In genomic region chr17:57485916-57486315, GRCh38 we compare ENCODE assay signal across 2 cellular contexts.
TF ChIP-seq lines count a peak whose summit lies in the region.

No MANE protein-coding gene starts in this region.

TF ChIP-seq in IMR-90, 13 proteins besides CTCF, POLR2A, EP300 and RAD21:
- TF ChIP-seq MAZ (IDR thresholded peaks at IDR 0.05; ENCODE audit: borderline replicate concordance, low read depth, low read length): no peak
- no peak for TF ChIP-seq USF2 (IDR thresholded peaks at IDR 0.05; ENCODE audit: low read depth, low read length)
- TF ChIP-seq NFE2L2 (IDR thresholded peaks at IDR 0.05; ENCODE audit: low read depth, low read length): no peak
- no peak for TF ChIP-seq RCOR1 (IDR thresholded peaks at IDR 0.05; ENCODE audit: insufficient replicate concordance, low read length)
- TF ChIP-seq RFX5 (IDR thresholded peaks at IDR 0.05; ENCODE audit: low read depth, low read length): no peak
- TF ChIP-seq FOS (IDR thresholded peaks at IDR 0.05; ENCODE audit: low read depth, low read length): no peak
- TF ChIP-seq MAFK (IDR thresholded peaks at IDR 0.05; ENCODE audit: low read depth, low read length): no peak
- TF ChIP-seq CEBPB (IDR thresholded peaks at IDR 0.05; ENCODE audit: low read depth, low read length): no peak
- no peak for TF ChIP-seq SMC3 (IDR thresholded peaks at IDR 0.05; ENCODE audit: low read depth, low read length)
- TF ChIP-seq ELK1 (IDR thresholded peaks at IDR 0.05; ENCODE audit: borderline replicate concordance, low read depth, low read length): no peak
- TF ChIP-seq CHD1 (IDR thresholded peaks at IDR 0.05; ENCODE audit: low read depth, low read length): no peak
- no peak for TF ChIP-seq BHLHE40 (IDR thresholded peaks at IDR 0.05; ENCODE audit: low read depth, low read length)
- TF ChIP-seq MXI1 (IDR thresholded peaks at IDR 0.05; ENCODE audit: borderline replicate concordance, low read depth, low read length): no peak

TF ChIP-seq in HepG2, 621 proteins besides CTCF, POLR2A, EP300 and RAD21:
- no peak for TF ChIP-seq TP53 (CRISPR knock-in tag; conservative IDR thresholded peaks at IDR 0.05)
